ENCODE assay signal across 8 cellular contexts in genomic region chr17:47850692-47851573, GRCh38. TPM values are rescaled to one million over a fixed set of nuclear protein-coding genes. Genes with fewer than 3 reads are reported as not detected.
DNase-seq lines count a peak whose midpoint lies in the region; ATAC-seq and TF ChIP-seq lines count a peak whose summit lies in the region.

SP6 (minus strand) TSS chr17:47851163; CDS start chr17:47848429, 2,734 bp downstream.

- peaks cover 23% of the 10 kb centered on the region for H3K4me1 Mint-ChIP-seq in Caco-2 (ENCODE audit: low read depth, unreplicated experiment)

- H3K27me3 ChIP-seq in Caco-2 (replicated peaks; ENCODE audit: control insufficient read depth, insufficient read depth, low read length) (no peaks in the 10 kb centered on the region), mammary epithelial cell (ENCODE audit: insufficient read depth, low read length) (peaks cover 3% of the 10 kb centered on the region)

- peaks cover 42% of the 10 kb centered on the region for H3K79me2 ChIP-seq in mammary epithelial cell (ENCODE audit: insufficient read depth, low read length)

- BruUV-seq in Caco-2 (replicated peaks; lab: Mats Ljungman, UMichigan), result TSS peak; percentile 55
- BruUV-seq in mammary epithelial cell (replicated peaks; lab: Mats Ljungman, UMichigan), result TSS peak; percentile 46

- TF ChIP-seq CTCF in Caco-2 (IDR thresholded peaks at IDR 0.05; ENCODE audit: insufficient read depth in 1 of 2, low read depth in 1 of 2, low read length in 1 of 2, severe bottlenecking in 1 of 2, unreplicated experiment in 1 of 2) (peak; percentile 31 to 57), mammary epithelial cell (conservative IDR thresholded peaks at IDR 0.05 in 1 of 2, IDR thresholded peaks at IDR 0.05 in 1 of 2; ENCODE audit: extremely low read depth in 1 of 2, insufficient read depth in 1 of 2, low read depth in 1 of 2, low read length in 2 of 2) (peak in 1 of 2 donors; percentile 45)

- peak within 1 kb of the TSS; percentile 83 for H3K4me2 ChIP-seq in mammary epithelial cell (ENCODE audit: insufficient read depth, low read depth, low read length)

- H3K36me3 ChIP-seq in Caco-2 (ENCODE audit: control insufficient read depth, insufficient read depth, low read length), result no peaks in the 10 kb centered on the region
- H3K36me3 ChIP-seq in mammary epithelial cell (ENCODE audit: insufficient read depth, low read length), result no peaks in the 10 kb centered on the region

- H3K4me3 ChIP-seq in Caco-2 (ENCODE audit: low read depth, low read length) (peak within 1 kb of the TSS; percentile 56), mammary epithelial cell (replicated peaks in 1 of 3; ENCODE audit: insufficient read depth in 1 of 3, low read depth in 2 of 3, low read length in 3 of 3) (peak within 1 kb of the TSS; percentile 66 to 89 (median 70))

- no peaks in the 10 kb centered on the region for H4K20me1 ChIP-seq in mammary epithelial cell (ENCODE audit: insufficient read depth, low read length)

- H3K9ac ChIP-seq in mammary epithelial cell (ENCODE audit: insufficient read depth, low read length), result peak within 1 kb of the TSS; percentile 75

- peak within 1 kb of the TSS; percentile 90 for H2AFZ ChIP-seq in mammary epithelial cell (ENCODE audit: low read depth, low read length)

- H3K27ac Mint-ChIP-seq in Caco-2 (ENCODE audit: unreplicated experiment), result peak within 1 kb of the TSS; percentile 77

- peaks cover 12% of the 10 kb centered on the region for H3K27me3 Mint-ChIP-seq in Caco-2 (ENCODE audit: insufficient read depth, unreplicated experiment)

- in situ Hi-C loops in mammary epithelial cell (cut with MboI; ENCODE audit: low sequenced_read_pairs in 2 of 2), result no loop called here

- dilution Hi-C loops in mammary epithelial cell (cut with HindIII; ENCODE audit: low sequenced_read_pairs), result no loop called here

- H3K36me3 Mint-ChIP-seq in Caco-2 (ENCODE audit: insufficient read depth, unreplicated experiment), result peaks cover 27% of the 10 kb centered on the region

- 2% methylated on average over 24 of the region's 71 CpGs for WGBS in mammary epithelial cell (ENCODE audit: low coverage, missing lambda C conversion rate)

- DNase-seq in Caco-2 (peak; percentile 98 to 99), NCI-H1105 treated with DMSO at 0.1 percent for 48 hours (lab: John Stamatoyannopoulos, UW) (peak; percentile 81), mammary epithelial cell (peak; percentile 92), left kidney (ENCODE audit: low read depth, low spot score) (peak; percentile 91)
- DNase-seq in activated CD4-positive, CD25-positive, alpha-beta regulatory T cell (lab: John Stamatoyannopoulos, UW), result peak; percentile 29 to 43 (median 40)
- DNase-seq in stimulated activated CD4-positive, alpha-beta T cell treated with anti-CD3 and anti-CD28 coated beads, Interleukin-4, amount 100 ng/mL, for 24 hours, result peak; percentile 70

- intact Hi-C loops in Caco-2 (cut with micrococcal nuclease; ENCODE audit: unreplicated experiment), result loop anchor here (1.0 kb wide), 3 partner anchors 8 to 33 kb away; no protein-coding TSS in a partner anchor
- intact Hi-C loops in mammary epithelial cell (cut with micrococcal nuclease), result loop anchor here (1.0 kb wide), 1 partner anchor 11 kb away; no protein-coding TSS in a partner anchor

- peak within 1 kb of the TSS; percentile 64 for H3K27ac ChIP-seq in mammary epithelial cell (ENCODE audit: insufficient read depth, low read depth, low read length)

- H3K9me3 ChIP-seq in Caco-2, result no peaks in the 10 kb centered on the region
- H3K9me3 ChIP-seq in mammary epithelial cell (replicated peaks; ENCODE audit: insufficient read depth, low read length), result no peaks in the 10 kb centered on the region

- CTCF ChIA-PET in Caco-2 (lab: Charles Lee), result interaction anchor here (0.6 to 14.0 kb wide), 18 partner anchors 9 to 812 kb away, joined by 3 to 904 read pairs (median 5); partner anchors contain the start of genes CDK5RAP3, LRRC46, MRPL10 and PNPO
- CTCF ChIA-PET in mammary epithelial cell (lab: Charles Lee; ENCODE audit: low non-redundant PET), result interaction anchor here (0.6 to 0.9 kb wide), 2 partner anchors 14 to 39 kb away, joined by 3 to 4 read pairs; no protein-coding TSS in a partner anchor

- POLR2A ChIA-PET in Caco-2 (lab: Charles Lee), result interaction anchor here (0.6 to 2.9 kb wide), 14 partner anchors 10 to 201 kb away, joined by 3 to 25 read pairs (median 6); partner anchors contain the start of genes CDK5RAP3, KPNB1, LRRC46 and MRPL10

- H3K4me1 ChIP-seq in Caco-2 (peaks cover 12% of the 10 kb centered on the region), mammary epithelial cell (ENCODE audit: insufficient read depth, low read length) (peaks cover 34% of the 10 kb centered on the region)

- H3K9me3 Mint-ChIP-seq in Caco-2 (ENCODE audit: unreplicated experiment), result no peaks in the 10 kb centered on the region

- ATAC-seq in HG03432 (IDR thresholded peaks at IDR 0.05; ENCODE audit: unreplicated experiment) (no peak), GM21717 (IDR thresholded peaks at IDR 0.05; ENCODE audit: unreplicated experiment) (no peak)

- peak within 1 kb of the TSS; percentile 90 for H3K4me3 Mint-ChIP-seq in Caco-2 (ENCODE audit: unreplicated experiment)

RNA-seq across cellular contexts. Expression of gene SP6, which starts in this region (rescaled TPM):
- total RNA-seq in Caco-2 (2022), result 20.6 and 25.0 TPM in 2 replicates
- total RNA-seq in mammary epithelial cell, result 10 to 100 TPM in 1 of 2 donors, 1 to 10 TPM in 1; 4.2 to 15.1 TPM
- 4.6 TPM for polyA plus RNA-seq in mammary epithelial cell
- 7.7 TPM for polyA minus RNA-seq in mammary epithelial cell

Comparison
In these comparisons a context has a peak if more than half of its experiments do, and no peak if none do; other contexts are left out.
1. DNase-seq: peak in every context shown above with its lines; median percentile 98 in Caco-2; 92 in mammary epithelial cell; 91 in left kidney; 81 in NCI-H1105 treated with DMSO at 0.1 percent for 48 hours; 70 in stimulated activated CD4-positive, alpha-beta T cell treated with anti-CD3 and anti-CD28 coated beads, Interleukin-4, amount 100 ng/mL, for 24 hours; 40 in activated CD4-positive, CD25-positive, alpha-beta regulatory T cell.